8 cellular contexts compared by ENCODE assay signal in genomic region chr7:22350466-22351328, GRCh38. TPM values are rescaled to one million over a fixed set of nuclear protein-coding genes. Genes with fewer than 3 reads are reported as not detected.
DNase-seq lines count a peak whose midpoint lies in the region; ATAC-seq and TF ChIP-seq lines count a peak whose summit lies in the region.

No MANE protein-coding gene starts in this region.

- H3K27ac ChIP-seq in left lung (peak overlapping the region; percentile 2 to 11), vagina (no peak overlapping the region)

- peak; percentile 41 for DNase-seq in NCI-H446 treated with DMSO at 0.1 percent for 48 hours (lab: John Stamatoyannopoulos, UW)
- DNase-seq in left lung = no peak
- no peak for DNase-seq in stimulated activated CD4-positive, alpha-beta T cell treated with anti-CD3 and anti-CD28 coated beads, Interleukin-2, amount 100 ng/mL, for 48 hours
- no peak for DNase-seq in vagina (ENCODE audit: extremely low spot score in 2 of 2)
- no peak for DNase-seq in T1000 (lab: John Stamatoyannopoulos, UW)
- DNase-seq in cerebellar nuclear complex (lab: John Stamatoyannopoulos, UW) = no peak

- H3K4me3 ChIP-seq in left lung (no peak overlapping the region), vagina (no peak overlapping the region)

- TF ChIP-seq POLR2A in vagina (IDR thresholded peaks at IDR 0.05) = no peak

- H3K36me3 ChIP-seq in left lung = no peaks in the 10 kb centered on the region
- H3K36me3 ChIP-seq in vagina = no peaks in the 10 kb centered on the region

- peaks cover 0 to 11% of the 10 kb centered on the region in 2 donors for H3K27me3 ChIP-seq in left lung
- H3K27me3 ChIP-seq in vagina = no peaks in the 10 kb centered on the region

- no peak for TF ChIP-seq CTCF in left lung (IDR thresholded peaks at IDR 0.05)
- TF ChIP-seq CTCF in vagina (IDR thresholded peaks at IDR 0.05) = no peak

- intact Hi-C loops in left lung (cut with DNase I) (no loop called here), vagina (cut with DNase I) (no loop called here)

- ATAC-seq in GM18499 (IDR thresholded peaks at IDR 0.05; ENCODE audit: insufficient read depth, unreplicated experiment) (peak; percentile 36), HG02623 (IDR thresholded peaks at IDR 0.05; ENCODE audit: unreplicated experiment) (peak; percentile 56), left lung (no peak)

- H3K9me3 ChIP-seq in left lung (peaks cover 0 to 3% of the 10 kb centered on the region in 2 donors), vagina (no peaks in the 10 kb centered on the region)

- peaks cover 0 to 6% of the 10 kb centered on the region in 2 donors for H3K4me1 ChIP-seq in left lung
- H3K4me1 ChIP-seq in vagina = peaks cover 23% of the 10 kb centered on the region

RNA-seq across cellular contexts. Expression of gene RAPGEF5, which starts 6.3 kb away (rescaled TPM):
- total RNA-seq in left lung = 10 to 100 TPM; 44.2 to 64.6 TPM
- total RNA-seq in vagina = 68.0 TPM
